ENCODE assay signal across 8 cellular contexts in genomic region chr19:38095411-38096308, GRCh38.
DNase-seq lines count a peak whose midpoint lies in the region; ATAC-seq lines count a peak whose summit lies in the region.

No MANE protein-coding gene starts in this region.

- H3K9me3 ChIP-seq in adipocyte (ENCODE audit: control insufficient read depth, low read length), result peaks cover 6% of the 10 kb centered on the region

- H3K9ac ChIP-seq in adipocyte (ENCODE audit: low read length), result no peak overlapping the region

- H3K27me3 ChIP-seq in adipocyte (replicated peaks; ENCODE audit: control insufficient read depth, insufficient read depth, low read length), result no peaks in the 10 kb centered on the region

- DNase-seq in ELR (ENCODE audit: low read depth) (peak; percentile 64), NCI-H1105 (lab: John Stamatoyannopoulos, UW) (peak; percentile 56), SKM-1 (lab: John Stamatoyannopoulos, UW; ENCODE audit: unreplicated experiment) (peak; percentile 50), adipocyte (ENCODE audit: low read depth) (peak; percentile 77), left cardiac atrium (peak; percentile 72), putamen (ENCODE audit: low spot score) (peak; percentile 47)

- H3K4me3 ChIP-seq in adipocyte (ENCODE audit: low read length), result no peak overlapping the region

- peaks cover 2% of the 10 kb centered on the region for H3K4me1 ChIP-seq in adipocyte (ENCODE audit: control insufficient read depth, insufficient read depth, low read length)

- intact Hi-C loops in left cardiac atrium (cut with DNase I), result loop anchor here (5.0 kb wide), 1 partner anchor 193 kb away; no protein-coding TSS in a partner anchor

- peaks cover 13% of the 10 kb centered on the region for H3K36me3 ChIP-seq in adipocyte (ENCODE audit: control insufficient read depth, insufficient read depth, low read length, severe bottlenecking)

- ATAC-seq in left cardiac atrium (peak; percentile 60 to 61), HG03139 (IDR thresholded peaks at IDR 0.05; ENCODE audit: unreplicated experiment) (no peak), GM21528 (IDR thresholded peaks at IDR 0.05; ENCODE audit: low FRiP score, unreplicated experiment) (no peak)

Comparison
In these comparisons a context has a peak if more than half of its experiments do, and no peak if none do; other contexts are left out.
1. ATAC-seq: peak in left cardiac atrium (2 of 2); none in HG03139 (single experiment) and GM21528 (single experiment).
2. Peak in every context shown above with its lines, with median percentiles within 50 percentile points of each other: DNase-seq.